Comparison of ENCODE assay signal across 21 cellular contexts in genomic region chr7:33706666-33707194, GRCh38.
DNase-seq lines count a peak whose midpoint lies in the region; ATAC-seq, FAIRE-seq and TF ChIP-seq lines count a peak whose summit lies in the region.
"Had no signal": no experiment of that assay in that cellular context is flagged by ENCODE, and none has a peak within 500 bp of the region (broad histone marks: within the 10 kb centered on the region; RNA-seq: fewer than 3 reads in every experiment).

No MANE protein-coding gene starts in this region.

- H2BK12ac ChIP-seq in H1 (ENCODE audit: low read depth, low read length): peak overlapping the region; percentile 12; the same call in 1 of the 2 replicates

- no peak overlapping the region for H2AFZ ChIP-seq in H1 (ENCODE audit: low read length)

- H4K8ac ChIP-seq in H1 (ENCODE audit: extremely low read depth, insufficient read depth, low read length): no peak overlapping the region

- CTCF ChIA-PET in H1 (lab: Charles Lee; ENCODE audit: partially characterized antibody): interaction anchor here (1.6 to 2.3 kb wide), 2 partner anchors 10 to 24 kb away, joined by 5 to 17 read pairs; no protein-coding TSS in a partner anchor

- H4K91ac ChIP-seq in H1 (replicated peaks; ENCODE audit: insufficient read length, low read length): no peak overlapping the region

- peak overlapping the region; percentile 6 to 69 for H3K27ac Mint-ChIP-seq in natural killer cell treated with Interleukin-12 subunit alpha and Interleukin-12 subunit beta and Interleukin-15 and Interleukin-18, amount 100 ng/mL, for 72 hours
- H3K27ac Mint-ChIP-seq: activated naive CD4-positive, alpha-beta T cell treated with anti-CD3 and anti-CD28 coated beads, Interleukin-2, amount 50 U/mL, for 72 hours had no signal

- no peak overlapping the region for H2BK5ac ChIP-seq in H1 (ENCODE audit: low read depth, low read length)

- no peaks in the 10 kb centered on the region for H3K23me2 ChIP-seq in H1 (ENCODE audit: low read depth, low read length)

- TF ChIP-seq RAD21 in H1 (IDR thresholded peaks at IDR 0.05 in 1 of 2, conservative IDR thresholded peaks at IDR 0.05 in 1 of 2; ENCODE audit: low read depth in 2 of 2, low read length in 2 of 2): no peak

- H2BK120ac ChIP-seq in H1 (replicated peaks; ENCODE audit: low read depth, low read length): no peak overlapping the region

- H3K27ac ChIP-seq in H1 (ENCODE audit: low read depth, low read length): no peak overlapping the region
- H3K27ac ChIP-seq: ascending aorta, C4-2B, esophagus muscularis mucosa, SJSA1 had no signal

- no peak overlapping the region for H3K18ac ChIP-seq in H1 (ENCODE audit: extremely low read depth, low read length)

- H2BK15ac ChIP-seq in H1 (ENCODE audit: low read length): no peak overlapping the region

- peaks cover 67 to 77% of the 10 kb centered on the region in 2 donors for H3K4me1 Mint-ChIP-seq in natural killer cell treated with Interleukin-12 subunit alpha and Interleukin-12 subunit beta and Interleukin-15 and Interleukin-18, amount 100 ng/mL, for 72 hours (ENCODE audit: low read depth in 2 of 2)

- no peak overlapping the region for H4K5ac ChIP-seq in H1 (ENCODE audit: insufficient read length, low read depth, low read length)

- no peaks in the 10 kb centered on the region for H3K79me2 ChIP-seq in H1 (ENCODE audit: control insufficient read depth in 1 of 2, insufficient read depth in 2 of 2, low read length in 2 of 2)

- H3K79me1 ChIP-seq in H1 (ENCODE audit: low read depth, low read length): no peaks in the 10 kb centered on the region

- DNase-seq in AG10803 (ENCODE audit: low read depth) (peak; percentile 41), NCI-H1092 treated with DMSO at 0.1 percent for 48 hours (lab: John Stamatoyannopoulos, UW) (peak; percentile 27), H1 (ENCODE audit: low read depth in 1 of 2, low spot score in 2 of 2) (no peak), NCI-H2107 (lab: John Stamatoyannopoulos, UW) (no peak), DMS 273 (lab: John Stamatoyannopoulos, UW; ENCODE audit: unreplicated experiment) (no peak), GM10266 (ENCODE audit: extremely low spot score) (no peak)
- DNase-seq in natural killer cell treated with Interleukin-12 subunit alpha and Interleukin-12 subunit beta and Interleukin-15 and Interleukin-18, amount 100 ng/mL, for 72 hours (ENCODE audit: low spot score): no peak
- DNase-seq in activated T-cell treated with anti-CD3 and anti-CD28 coated beads, Interleukin-2, amount 50 U/mL, for 1 hour: no peak
- DNase-seq: ACHN; activated CD4-positive, alpha-beta T cell treated with anti-CD3 and anti-CD28 coated beads for 4 hours; effector CD8-positive, alpha-beta T cell; GF-D8; NCI-H187 treated with DMSO at 0.1 percent for 48 hours; right cardiac atrium had no signal

- WGBS in H1 (ENCODE audit: extremely low coverage in 1 of 2, insufficient coverage in 1 of 2, insufficient read length in 1 of 2, insufficient replicate concordance in 2 of 2, low coverage in 1 of 2, low lambda C conversion rate in 2 of 2, missing lambda C conversion rate in 1 of 2), 2 experiments: 81% methylated on average over 9 of the region's 9 CpGs; no CpG with 5 or more reads in 1 of the 2 experiments

- no peak overlapping the region; a peak in 1 of 4 replicates for H3K4me2 ChIP-seq in H1 (ENCODE audit: insufficient read depth in 1 of 2, low read depth in 2 of 2, low read length in 2 of 2)

- no peak overlapping the region for H3K9ac ChIP-seq in H1 (replicated peaks in 1 of 4; ENCODE audit: extremely low read depth in 1 of 4, low read depth in 3 of 4, low read length in 3 of 4)

- TF ChIP-seq POLR2A in H1 (IDR thresholded peaks at IDR 0.05; ENCODE audit: control extremely low read depth in 1 of 2, low read depth in 2 of 2, low read length in 2 of 2): no peak

- POLR2A ChIA-PET in H1 (lab: Charles Lee; ENCODE audit: partially characterized antibody): interaction anchor here (0.6 to 1.3 kb wide), 3 partner anchors 8 to 454 kb away, joined by 3 read pairs; no protein-coding TSS in a partner anchor

- ATAC-seq in natural killer cell treated with Interleukin-12 subunit alpha and Interleukin-12 subunit beta and Interleukin-15 and Interleukin-18, amount 100 ng/mL, for 72 hours: no peak
- ATAC-seq: activated naive CD4-positive, alpha-beta T cell treated with anti-CD3 and anti-CD28 coated beads, Interleukin-2, amount 50 U/mL, for 72 hours had no signal

- no peaks in the 10 kb centered on the region for H3K27me3 Mint-ChIP-seq in natural killer cell treated with Interleukin-12 subunit alpha and Interleukin-12 subunit beta and Interleukin-15 and Interleukin-18, amount 100 ng/mL, for 72 hours

- no peak overlapping the region for H3K23ac ChIP-seq in H1 (ENCODE audit: insufficient read length)

- no peak overlapping the region for H3K56ac ChIP-seq in H1 (replicated peaks; ENCODE audit: insufficient read length, low read depth, low read length)

- no peak for TF ChIP-seq EP300 in H1 (IDR thresholded peaks at IDR 0.05; ENCODE audit: borderline replicate concordance in 1 of 2, low read depth in 2 of 2, low read length in 2 of 2)

- peaks cover 0 to 1% (median 0%) of the 10 kb centered on the region in 4 experiments; a peak in 2 of 8 replicates for H3K36me3 ChIP-seq in H1 (ENCODE audit: control insufficient read depth in 2 of 4, insufficient read depth in 4 of 4, low read length in 3 of 4)
- H3K36me3 ChIP-seq: esophagus muscularis mucosa, SJSA1 had no signal

- H3K4ac ChIP-seq in H1 (replicated peaks; ENCODE audit: insufficient read length, low read depth, low read length): no peak overlapping the region

- peaks cover 8% of the 10 kb centered on the region for H3K9me3 Mint-ChIP-seq in natural killer cell treated with Interleukin-12 subunit alpha and Interleukin-12 subunit beta and Interleukin-15 and Interleukin-18, amount 100 ng/mL, for 72 hours

- H4K20me1 ChIP-seq in H1 (replicated peaks in 1 of 2; ENCODE audit: control insufficient read depth in 1 of 2, insufficient read depth in 2 of 2, low read length in 2 of 2): peaks cover 0 to 6% of the 10 kb centered on the region in 2 experiments

- no peak overlapping the region for H2AK5ac ChIP-seq in H1 (ENCODE audit: low read depth, low read length)

- peaks cover 16% of the 10 kb centered on the region for H3K36me3 Mint-ChIP-seq in natural killer cell treated with Interleukin-12 subunit alpha and Interleukin-12 subunit beta and Interleukin-15 and Interleukin-18, amount 100 ng/mL, for 72 hours

- H3K27me3 ChIP-seq in H1 (replicated peaks in 1 of 4; ENCODE audit: control insufficient read depth in 3 of 4, extremely low read depth in 1 of 4, insufficient read depth in 3 of 4, low read length in 3 of 4): peaks cover 2 to 10% (median 5%) of the 10 kb centered on the region in 4 experiments; a peak in 5 of 7 replicates
- H3K27me3 ChIP-seq: ascending aorta, esophagus muscularis mucosa had no signal

- no peak overlapping the region for H3K14ac ChIP-seq in H1 (ENCODE audit: insufficient read length)

- peak overlapping the region; percentile 61 for H3K4me3 Mint-ChIP-seq in natural killer cell treated with Interleukin-12 subunit alpha and Interleukin-12 subunit beta and Interleukin-15 and Interleukin-18, amount 100 ng/mL, for 72 hours

- no peak for FAIRE-seq in H1 (lab: Jason Lieb, UNC)
- FAIRE-seq: GM19239, HTR-8/SVneo had no signal

- H3K4me3 ChIP-seq in AG10803 (ENCODE audit: low read length) (peak overlapping the region; percentile 8; the same call in 1 of the 2 replicates), H1 (ENCODE audit: extremely low read depth in 1 of 4, insufficient read depth in 2 of 4, low read depth in 3 of 4, low read length in 4 of 4) (no peak overlapping the region)
- H3K4me3 ChIP-seq: ascending aorta, esophagus muscularis mucosa, SJSA1 had no signal

- no peak overlapping the region for H2BK20ac ChIP-seq in H1 (ENCODE audit: low read length)

- TF ChIP-seq CTCF in AG10803 (conservative IDR thresholded peaks at IDR 0.05; ENCODE audit: low read length): no peak
- no peak for TF ChIP-seq CTCF in H1 (IDR thresholded peaks at IDR 0.05; ENCODE audit: control extremely low read depth in 1 of 3, insufficient read depth in 1 of 3, low read depth in 1 of 3, low read length in 3 of 3)
- no peak for TF ChIP-seq CTCF in GM10266 (IDR thresholded peaks at IDR 0.05; ENCODE audit: control insufficient read depth, insufficient read depth, low read depth, missing control alignments)

- peaks cover 0 to 7% of the 10 kb centered on the region in 2 experiments; a peak in 2 of 4 replicates for H3K9me3 ChIP-seq in H1 (ENCODE audit: insufficient read depth in 2 of 2, low read depth in 1 of 2, low read length in 1 of 2)
- H3K9me3 ChIP-seq: ascending aorta had no signal

- H3K4me1 ChIP-seq in H1 (replicated peaks in 1 of 4; ENCODE audit: control insufficient read depth in 3 of 4, insufficient read depth in 4 of 4, low read length in 3 of 4): peaks cover 6 to 32% (median 23%) of the 10 kb centered on the region in 4 experiments
- H3K4me1 ChIP-seq: ascending aorta, SJSA1 had no signal

TF ChIP-seq in H1, 55 proteins besides CTCF, POLR2A, EP300 and RAD21:
- TF ChIP-seq KDM5A (IDR thresholded peaks at IDR 0.05; ENCODE audit: low read length) (no peak), NRF1 (IDR thresholded peaks at IDR 0.05; ENCODE audit: low read depth, low read length) (no peak), EZH2 (IDR thresholded peaks at IDR 0.05; ENCODE audit: low read depth, low read length, severe bottlenecking) (no peak), E2F6 (IDR thresholded peaks at IDR 0.05) (no peak), CREB1 (IDR thresholded peaks at IDR 0.05) (no peak), SP2 (IDR thresholded peaks at IDR 0.05; ENCODE audit: low read length) (no peak), FOSL1 (IDR thresholded peaks at IDR 0.05; ENCODE audit: insufficient read depth, low read depth, low read length) (no peak), BACH1 (IDR thresholded peaks at IDR 0.05; ENCODE audit: low read length) (no peak), ASH2L (IDR thresholded peaks at IDR 0.05; ENCODE audit: low read length) (no peak), CEBPB (IDR thresholded peaks at IDR 0.05; ENCODE audit: low read depth, low read length) (no peak)

Comparison
In these comparisons a context has a peak if more than half of its experiments do, and no peak if none do; other contexts are left out.
1. DNase-seq: peak in AG10803 (single experiment) and NCI-H1092 treated with DMSO at 0.1 percent for 48 hours (single experiment); none in H1 (0 of 2), natural killer cell treated with Interleukin-12 subunit alpha and Interleukin-12 subunit beta and Interleukin-15 and Interleukin-18, amount 100 ng/mL, for 72 hours (single experiment), NCI-H2107 (single experiment), DMS 273 (single experiment), GM10266 (single experiment) and activated T-cell treated with anti-CD3 and anti-CD28 coated beads, Interleukin-2, amount 50 U/mL, for 1 hour (single experiment).